15 cellular contexts compared by ENCODE assay signal in the genomic region with DNA sequence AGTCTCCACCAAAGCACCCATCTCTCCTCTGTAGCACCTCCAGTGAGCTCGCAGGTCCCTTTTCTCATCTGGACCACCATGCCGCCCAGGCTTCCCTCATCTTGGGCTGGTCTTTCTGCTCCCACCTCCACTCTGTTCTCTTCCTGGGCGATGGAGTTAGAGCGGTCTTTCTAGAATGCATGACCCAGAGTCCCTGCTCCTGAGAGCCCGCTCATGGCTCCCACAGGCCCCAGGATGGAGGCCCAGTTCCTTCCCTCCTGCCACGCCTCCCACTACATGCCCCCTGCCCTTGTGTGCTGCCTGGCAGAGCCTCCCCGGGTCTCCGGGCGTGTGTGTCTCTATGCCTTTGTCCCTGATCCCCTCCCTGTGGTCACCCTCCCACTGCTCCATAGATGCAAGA.
DNase-seq lines count a peak whose midpoint lies in the region; TF ChIP-seq lines count a peak whose summit lies in the region.
"Had no signal": no experiment of that assay in that cellular context is flagged by ENCODE, and none has a peak within 500 bp of the region (broad histone marks: within the 10 kb centered on the region; RNA-seq: fewer than 3 reads in every experiment).

No MANE protein-coding gene starts in this region.

- no peaks in the 10 kb centered on the region for H3K36me3 ChIP-seq in H7 (replicated peaks; ENCODE audit: control insufficient read depth, insufficient read depth, low read length)

- TF ChIP-seq CTCF in brain (conservative IDR thresholded peaks at IDR 0.05) (no peak), nephron progenitor cell (IDR thresholded peaks at IDR 0.05) (no peak), type B pancreatic cell (conservative IDR thresholded peaks at IDR 0.05) (no peak)

- H3K4me3 Mint-ChIP-seq in brain, result peak overlapping the region in 1 of 5 experiments; percentile 28
- no peak overlapping the region for H3K4me3 Mint-ChIP-seq in nephron progenitor cell
- H3K4me3 Mint-ChIP-seq in type B pancreatic cell, result no peak overlapping the region
- no peak overlapping the region for H3K4me3 Mint-ChIP-seq in activated CD4-positive, alpha-beta memory T cell treated with anti-CD3 and anti-CD28 coated beads for 36 hours
- H3K4me3 Mint-ChIP-seq: CD8-positive, alpha-beta memory T cell had no signal

- H3K27ac Mint-ChIP-seq in brain (peak overlapping the region in 3 of 5 experiments; percentile 19 to 97 (median 91)), nephron progenitor cell (peak overlapping the region; percentile 93), type B pancreatic cell (peak overlapping the region; percentile 39)
- no peak overlapping the region for H3K27ac Mint-ChIP-seq in activated CD4-positive, alpha-beta memory T cell treated with anti-CD3 and anti-CD28 coated beads for 36 hours

- peak; percentile 9 for DNase-seq in H7
- no peak for DNase-seq in nephron progenitor cell
- no peak for DNase-seq in type B pancreatic cell (ENCODE audit: extremely low spot score, unreplicated experiment)
- DNase-seq in activated CD4-positive, alpha-beta memory T cell treated with anti-CD3 and anti-CD28 coated beads for 36 hours, result no peak
- no peak for DNase-seq in T-helper 1 cell
- DNase-seq in NCI-H510A (lab: John Stamatoyannopoulos, UW), result no peak
- DNase-seq: CD8-positive, alpha-beta memory T cell; DMS79; NCI-H146; NCI-H2029 treated with DMSO at 0.1 percent for 48 hours; NCI-H2171; NCI-H446; NK-92 treated with Interleukin-12 subunit alpha and Interleukin-12 subunit beta, amount 100 ng/mL, for 24 hours; Right ventricle myocardium superior had no signal

- no peaks in the 10 kb centered on the region for H3K27me3 ChIP-seq in H7 (ENCODE audit: control insufficient read depth, insufficient read depth, low read length)

- H3K4me1 Mint-ChIP-seq in brain, result peaks cover 21% of the 10 kb centered on the region
- H3K4me1 Mint-ChIP-seq in nephron progenitor cell, result peaks cover 18% of the 10 kb centered on the region
- H3K4me1 Mint-ChIP-seq in type B pancreatic cell (ENCODE audit: unreplicated experiment), result peaks cover 16% of the 10 kb centered on the region
- no peaks in the 10 kb centered on the region for H3K4me1 Mint-ChIP-seq in activated CD4-positive, alpha-beta memory T cell treated with anti-CD3 and anti-CD28 coated beads for 36 hours (ENCODE audit: low read depth)
- H3K4me1 Mint-ChIP-seq: CD8-positive, alpha-beta memory T cell had no signal

- H3K4me3 ChIP-seq in H7 (ENCODE audit: insufficient read depth, low read depth, low read length), result no peak overlapping the region

- H3K36me3 Mint-ChIP-seq in brain (no peaks in the 10 kb centered on the region), nephron progenitor cell (ENCODE audit: low read depth) (no peaks in the 10 kb centered on the region), type B pancreatic cell (no peaks in the 10 kb centered on the region)
- no peaks in the 10 kb centered on the region for H3K36me3 Mint-ChIP-seq in activated CD4-positive, alpha-beta memory T cell treated with anti-CD3 and anti-CD28 coated beads for 36 hours
- H3K36me3 Mint-ChIP-seq: CD8-positive, alpha-beta memory T cell had no signal

- intact Hi-C loops in activated CD4-positive, alpha-beta memory T cell treated with anti-CD3 and anti-CD28 coated beads for 36 hours (cut with micrococcal nuclease), result no loop called here

- H3K27me3 Mint-ChIP-seq in brain (peaks cover 8% of the 10 kb centered on the region), nephron progenitor cell (ENCODE audit: low read depth, poor library complexity) (peaks cover 34% of the 10 kb centered on the region), type B pancreatic cell (peaks cover 13% of the 10 kb centered on the region)
- peaks cover 39% of the 10 kb centered on the region for H3K27me3 Mint-ChIP-seq in activated CD4-positive, alpha-beta memory T cell treated with anti-CD3 and anti-CD28 coated beads for 36 hours

- CTCF ChIA-PET in activated CD4-positive, alpha-beta memory T cell treated with anti-CD3 and anti-CD28 coated beads for 36 hours (lab: Charles Lee), result no interaction called here

- POLR2A ChIA-PET in activated CD4-positive, alpha-beta memory T cell treated with anti-CD3 and anti-CD28 coated beads for 36 hours (lab: Charles Lee), result no interaction called here

- H3K9me3 Mint-ChIP-seq in brain, result peaks cover 2 to 9% (median 6%) of the 10 kb centered on the region in 5 experiments
- H3K9me3 Mint-ChIP-seq in nephron progenitor cell, result peaks cover 15% of the 10 kb centered on the region
- no peaks in the 10 kb centered on the region for H3K9me3 Mint-ChIP-seq in type B pancreatic cell
- peaks cover 3% of the 10 kb centered on the region for H3K9me3 Mint-ChIP-seq in activated CD4-positive, alpha-beta memory T cell treated with anti-CD3 and anti-CD28 coated beads for 36 hours
